Comparison of ENCODE assay signal across 8 cellular contexts in the genomic region with DNA sequence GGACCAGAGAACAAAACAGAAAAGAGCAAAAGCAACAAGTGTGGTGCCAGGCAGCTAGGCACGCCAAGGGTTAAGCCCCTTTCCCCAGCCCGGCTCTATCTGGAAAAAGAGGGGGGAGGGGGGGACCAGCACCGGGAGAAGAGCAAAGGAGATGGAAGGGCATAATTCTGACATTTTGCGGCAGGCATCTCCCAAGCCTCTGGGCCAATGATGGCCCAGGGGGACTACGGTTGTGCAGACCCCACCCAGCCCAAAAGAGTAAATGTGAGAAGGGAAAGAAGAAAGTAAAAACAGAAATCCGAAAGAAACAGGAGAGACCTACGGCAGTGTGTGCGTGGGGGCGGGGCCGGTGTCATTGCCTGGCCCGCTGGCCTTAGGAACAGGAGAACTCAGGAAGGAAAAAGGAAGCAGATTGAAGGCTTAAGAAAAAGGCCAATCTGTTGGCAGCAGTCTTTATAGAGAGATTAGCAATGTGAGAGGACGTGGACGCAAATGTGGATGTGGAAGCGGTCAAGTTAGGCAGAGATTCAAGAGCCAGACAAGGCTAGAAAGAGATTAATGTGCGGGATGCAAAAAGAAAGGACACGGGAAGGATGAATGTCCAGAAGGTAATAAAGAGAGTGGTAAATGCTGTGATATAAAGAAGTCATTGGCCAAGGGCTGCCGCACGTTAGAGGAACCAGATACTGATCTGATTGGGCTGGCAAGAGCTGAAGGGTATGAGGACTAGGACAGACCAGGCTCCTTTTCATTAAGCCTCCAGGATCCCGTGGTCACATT. TPM values are rescaled to one million over a fixed set of nuclear protein-coding genes. Genes with fewer than 3 reads are reported as not detected.
A peak's percentile ranks its signal among the peaks of the same experiment; 100 is the strongest.
DNase-seq lines count a peak whose midpoint lies in the region; ATAC-seq and TF ChIP-seq lines count a peak whose summit lies in the region.

No MANE protein-coding gene starts in this region.

- H3K4me3 Mint-ChIP-seq in immature natural killer cell (no peak overlapping the region), chondrocyte (ENCODE audit: unreplicated experiment) (no peak overlapping the region)

- H3K27ac Mint-ChIP-seq in immature natural killer cell (no peak overlapping the region), chondrocyte (ENCODE audit: unreplicated experiment) (no peak overlapping the region)

- H3K4me3 ChIP-seq in fibroblast of the aortic adventitia (ENCODE audit: low read depth, low read length) = peak overlapping the region; percentile 25

- no peaks in the 10 kb centered on the region for H3K36me3 Mint-ChIP-seq in immature natural killer cell
- H3K36me3 Mint-ChIP-seq in chondrocyte (ENCODE audit: low read depth) = peaks cover 5% of the 10 kb centered on the region

- TF ChIP-seq CTCF in fibroblast of the aortic adventitia (IDR thresholded peaks at IDR 0.05; ENCODE audit: insufficient read depth, low read length) (no peak), chondrocyte (IDR thresholded peaks at IDR 0.05) (no peak)

- intact Hi-C loops in Right ventricle myocardium inferior (cut with DNase I) = no loop called here
- intact Hi-C loops in cardiac septum (cut with DNase I) = no loop called here

- ATAC-seq in Right ventricle myocardium inferior = peak; percentile 47

- peak; percentile 59 for DNase-seq in Right ventricle myocardium inferior (ENCODE audit: missing footprints)
- no peak for DNase-seq in cardiac septum (ENCODE audit: low spot score)
- DNase-seq in fibroblast of the aortic adventitia (ENCODE audit: low read depth) = peak; percentile 27
- DNase-seq in myocyte (ENCODE audit: low read depth) = peak; percentile 10
- no peak for DNase-seq in AG08395 (ENCODE audit: low spot score)
- DNase-seq in SIG-M5 (lab: John Stamatoyannopoulos, UW) = no peak
- no peak for DNase-seq in immature natural killer cell
- no peak for DNase-seq in chondrocyte (ENCODE audit: low spot score)

- H3K27me3 Mint-ChIP-seq in immature natural killer cell (ENCODE audit: low read depth in 3 of 3) (peaks cover 0 to 11% (median 6%) of the 10 kb centered on the region in 3 donors), chondrocyte (ENCODE audit: low read depth) (no peaks in the 10 kb centered on the region)

- H3K4me1 Mint-ChIP-seq in immature natural killer cell (no peaks in the 10 kb centered on the region), chondrocyte (ENCODE audit: low read depth) (no peaks in the 10 kb centered on the region)

- H3K9me3 Mint-ChIP-seq in immature natural killer cell (no peaks in the 10 kb centered on the region), chondrocyte (ENCODE audit: low read depth) (peaks cover 8% of the 10 kb centered on the region)

RNA-seq across cellular contexts. Expression of gene DHRS2, which starts 59.2 kb away (rescaled TPM):
- total RNA-seq in Right ventricle myocardium inferior = not detected
- total RNA-seq in cardiac septum = 0.27 TPM
- 1.1 TPM in 1 of 2 replicates, not detected in the other for total RNA-seq in fibroblast of the aortic adventitia (ENCODE audit: low replicate concordance)
- 0.19 and 1.2 TPM in 2 replicates for total RNA-seq in myocyte
- 0.25 TPM for polyA plus RNA-seq in myocyte (2012)
- under 1 TPM in 2 of 3 donors, not detected in 1; 0.28 to 0.58 TPM for polyA plus RNA-seq in immature natural killer cell
- total RNA-seq in chondrocyte = not detected in 3 replicates

Comparison
In these comparisons a context has a peak if more than half of its experiments do, and no peak if none do; other contexts are left out.
1. DNase-seq: peak in Right ventricle myocardium inferior (single experiment), fibroblast of the aortic adventitia (single experiment) and myocyte (single experiment); none in cardiac septum (single experiment), AG08395 (single experiment), SIG-M5 (single experiment), immature natural killer cell (0 of 3) and chondrocyte (single experiment).